ENCODE assay signal across 10 cellular contexts in the genomic region with DNA sequence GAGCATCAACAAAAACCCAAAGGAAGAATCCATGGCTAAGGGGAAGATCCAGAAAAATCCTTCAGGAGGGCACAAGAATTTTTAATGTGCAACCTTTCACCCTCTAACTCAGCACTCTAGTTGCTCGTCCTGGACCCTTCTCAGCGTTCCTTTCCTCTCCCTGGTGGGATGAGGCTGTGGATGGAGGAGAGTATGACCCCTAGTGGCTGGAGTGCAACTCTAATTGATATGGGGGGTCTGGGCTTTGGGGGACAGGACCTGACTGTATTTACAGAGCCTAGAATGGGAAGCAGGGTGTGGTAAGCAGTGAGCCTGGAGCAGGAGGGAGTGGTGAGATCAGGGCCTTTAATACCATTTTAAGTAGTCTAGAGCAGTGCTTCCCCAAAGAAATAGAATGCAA.
DNase-seq lines count a peak whose midpoint lies in the region; ATAC-seq, FAIRE-seq and TF ChIP-seq lines count a peak whose summit lies in the region.
"Had no signal": no experiment of that assay in that cellular context is flagged by ENCODE, and none has a peak within 500 bp of the region (broad histone marks: within the 10 kb centered on the region; RNA-seq: fewer than 3 reads in every experiment).

No MANE protein-coding gene starts in this region.

- no peaks in the 10 kb centered on the region for H3K9me3 Mint-ChIP-seq in memory B cell
- H3K9me3 Mint-ChIP-seq: activated T-cell treated with anti-CD3 and anti-CD28 coated beads, Interleukin-2, amount 50 U/mL, for 4 hours had no signal

- in situ Hi-C loops in K562 (cut with MboI): no loop called here

- DNase-seq in DND-41 (peak; percentile 13), K562 (ENCODE audit: extremely low read depth in 1 of 4, low spot score in 3 of 4) (peak; percentile 50 to 62 (median 56)), memory B cell (ENCODE audit: low spot score in 2 of 2) (no peak), T1000 (lab: John Stamatoyannopoulos, UW) (no peak), HCEC 1CT (no peak), NCI-H146 (lab: John Stamatoyannopoulos, UW) (no peak)
- DNase-seq in central memory CD4-positive, alpha-beta T cell: no peak
- DNase-seq: activated T-cell treated with anti-CD3 and anti-CD28 coated beads, Interleukin-2, amount 50 U/mL, for 4 hours; NCI-H526 had no signal

- H4K20me1 ChIP-seq in DND-41 (ENCODE audit: insufficient read depth, low read length) (no peaks in the 10 kb centered on the region), K562 (replicated peaks; ENCODE audit: control insufficient read depth, insufficient read depth, low read length) (no peaks in the 10 kb centered on the region)

- peak overlapping the region; percentile 56 for H3K27ac Mint-ChIP-seq in memory B cell

- peaks cover 14% of the 10 kb centered on the region for H3K4me1 Mint-ChIP-seq in memory B cell

- no peak overlapping the region for H2AFZ ChIP-seq in DND-41 (ENCODE audit: low read depth, low read length)
- H2AFZ ChIP-seq in K562 (ENCODE audit: low read depth, low read length): peak overlapping the region; percentile 61

- WGBS in K562 (ENCODE audit: insufficient coverage, low coverage, missing lambda C conversion rate): 8% methylated on average over 2 of the region's 2 CpGs

- intact Hi-C loops in K562 (cut with micrococcal nuclease): loop anchor here (5.0 kb wide), 1 partner anchor 168 kb away; no protein-coding TSS in a partner anchor

- TF ChIP-seq POLR2A in K562 (conservative IDR thresholded peaks at IDR 0.05): no peak

- H3K9ac ChIP-seq in DND-41 (ENCODE audit: low read depth, low read length) (no peak overlapping the region), K562 (ENCODE audit: insufficient read depth in 1 of 2, low read depth in 2 of 2, low read length in 2 of 2) (no peak overlapping the region)

- H3K27me3 ChIP-seq in DND-41 (ENCODE audit: insufficient read depth, low read length, poor library complexity): no peaks in the 10 kb centered on the region
- no peaks in the 10 kb centered on the region for H3K27me3 ChIP-seq in K562 (ENCODE audit: control insufficient read depth in 2 of 2, insufficient read depth in 2 of 2, low read length in 2 of 2)

- H3K4me1 ChIP-seq in DND-41 (ENCODE audit: insufficient read depth, low read length): peaks cover 6% of the 10 kb centered on the region
- peaks cover 6 to 19% of the 10 kb centered on the region in 2 experiments; a peak in 3 of 5 replicates for H3K4me1 ChIP-seq in K562 (replicated peaks in 1 of 2; ENCODE audit: control insufficient read depth in 2 of 2, insufficient read depth in 2 of 2, low read length in 2 of 2)

- H3K4me3 Mint-ChIP-seq in memory B cell: no peak overlapping the region
- H3K4me3 Mint-ChIP-seq: activated T-cell treated with anti-CD3 and anti-CD28 coated beads, Interleukin-2, amount 50 U/mL, for 4 hours had no signal

- H3K4me3 ChIP-seq in DND-41 (ENCODE audit: low read depth in 1 of 2, low read length in 2 of 2) (no peak overlapping the region), K562 (no peak overlapping the region)

- TF ChIP-seq EP300 in K562 (IDR thresholded peaks at IDR 0.05; ENCODE audit: low read length): no peak

- H3K9me3 ChIP-seq in DND-41 (ENCODE audit: insufficient read depth, low read length, severe bottlenecking) (no peaks in the 10 kb centered on the region), K562 (replicated peaks; ENCODE audit: control insufficient read depth, insufficient read depth, low read depth, low read length) (no peaks in the 10 kb centered on the region)

- peak; percentile 12 to 62; a peak in 2 of 4 replicates for TF ChIP-seq RAD21 in K562 (CRISPR knock-in tag; conservative IDR thresholded peaks at IDR 0.05 in 1 of 2, IDR thresholded peaks at IDR 0.05 in 1 of 2)

- no peak overlapping the region for H3K27ac ChIP-seq in DND-41 (ENCODE audit: low read length)
- no peak overlapping the region for H3K27ac ChIP-seq in K562 (ENCODE audit: extremely low read depth, low read depth, low read length)

- peak; percentile 58 for FAIRE-seq in K562 (lab: Jason Lieb, UNC)

- no peaks in the 10 kb centered on the region for H3K9me1 ChIP-seq in K562 (ENCODE audit: control insufficient read depth, insufficient read depth, low read length)

- BruUV-seq in K562 (replicated peaks; lab: Mats Ljungman, UMichigan): no TSS peak

- H3K27me3 Mint-ChIP-seq in memory B cell: peaks cover 4% of the 10 kb centered on the region

- TF ChIP-seq CTCF in DND-41 (IDR thresholded peaks at IDR 0.05; ENCODE audit: borderline replicate concordance, extremely low read depth, low read length, poor library complexity, severe bottlenecking) (peak; percentile 65), K562 (IDR thresholded peaks at IDR 0.05 in 2 of 3, conservative IDR thresholded peaks at IDR 0.05 in 1 of 3; ENCODE audit: insufficient read depth in 2 of 3, low read depth in 1 of 3, low read length in 3 of 3) (peak; percentile 56 to 69 (median 59))

- H3K36me3 ChIP-seq in DND-41 (ENCODE audit: insufficient read depth, low read length) (no peaks in the 10 kb centered on the region), K562 (ENCODE audit: control insufficient read depth, insufficient read depth, low read length) (no peaks in the 10 kb centered on the region)

- ATAC-seq in DND-41 (ENCODE audit: insufficient read depth, low read depth) (peak; percentile 64), HG03442 (IDR thresholded peaks at IDR 0.05; ENCODE audit: unreplicated experiment) (peak; percentile 70), K562 (peak; percentile 72), memory B cell (ENCODE audit: low read depth) (peak; percentile 49)
- ATAC-seq: activated T-cell treated with anti-CD3 and anti-CD28 coated beads, Interleukin-2, amount 50 U/mL, for 4 hours had no signal

- H3K36me3 Mint-ChIP-seq in memory B cell: peaks cover 1% of the 10 kb centered on the region

- CTCF ChIA-PET in K562 (lab: Yijun Ruan, JAX; ENCODE audit: low intra/inter-chr PET ratio): no interaction called here

- no peaks in the 10 kb centered on the region for H3K79me2 ChIP-seq in DND-41 (ENCODE audit: insufficient read depth, low read length)
- no peaks in the 10 kb centered on the region for H3K79me2 ChIP-seq in K562 (ENCODE audit: control insufficient read depth, insufficient read depth, low read length)

- H3K4me2 ChIP-seq in DND-41 (ENCODE audit: insufficient read depth, low read length) (no peak overlapping the region), K562 (ENCODE audit: insufficient read depth, low read length) (0 out of 2 replicates have a peak overlapping the region, but pooled peaks have one; percentile 19)

- POLR2A ChIA-PET in K562 (lab: Yijun Ruan, JAX): no interaction called here

TF ChIP-seq in K562, 482 proteins besides CTCF, POLR2A, EP300 and RAD21:
- TF ChIP-seq MAZ (CRISPR knock-in tag; conservative IDR thresholded peaks at IDR 0.05 in 1 of 2, IDR thresholded peaks at IDR 0.05 in 1 of 2) (0 out of 4 replicates have a peak, but pooled peaks of 1 of the 2 experiments have one; percentile 13), NFIC (IDR thresholded peaks at IDR 0.05) (no peak), ZNF124 (CRISPR knock-in tag; IDR thresholded peaks at IDR 0.05) (no peak), GABPA (tag; conservative IDR thresholded peaks at IDR 0.05; ENCODE audit: low read depth) (no peak), PYGO2 (tag; IDR thresholded peaks at IDR 0.05) (no peak), ZNF444 (CRISPR knock-in tag; IDR thresholded peaks at IDR 0.05) (no peak), RBM17 (IDR thresholded peaks at IDR 0.05; ENCODE audit: borderline replicate concordance, low read depth, low read length) (no peak), ZBTB7A (IDR thresholded peaks at IDR 0.05; ENCODE audit: borderline replicate concordance, control insufficient read depth, low read depth, low read length) (peak; percentile 48; the same call in 1 of the 2 replicates), KAT2B (IDR thresholded peaks at IDR 0.05; ENCODE audit: low read depth, low read length) (no peak), GABPB2 (CRISPR knock-in tag; conservative IDR thresholded peaks at IDR 0.05) (no peak), BRD9 (IDR thresholded peaks at IDR 0.05; ENCODE audit: low read depth, partially characterized antibody) (no peak)
- TF ChIP-seq, protein P1, sequence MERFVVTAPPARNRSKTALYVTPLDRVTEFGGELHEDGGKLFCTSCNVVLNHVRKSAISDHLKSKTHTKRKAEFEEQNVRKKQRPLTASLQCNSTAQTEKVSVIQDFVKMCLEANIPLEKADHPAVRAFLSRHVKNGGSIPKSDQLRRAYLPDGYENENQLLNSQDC (CRISPR knock-in tag; IDR thresholded peaks at IDR 0.05): no peak
- TF ChIP-seq, protein P2, sequence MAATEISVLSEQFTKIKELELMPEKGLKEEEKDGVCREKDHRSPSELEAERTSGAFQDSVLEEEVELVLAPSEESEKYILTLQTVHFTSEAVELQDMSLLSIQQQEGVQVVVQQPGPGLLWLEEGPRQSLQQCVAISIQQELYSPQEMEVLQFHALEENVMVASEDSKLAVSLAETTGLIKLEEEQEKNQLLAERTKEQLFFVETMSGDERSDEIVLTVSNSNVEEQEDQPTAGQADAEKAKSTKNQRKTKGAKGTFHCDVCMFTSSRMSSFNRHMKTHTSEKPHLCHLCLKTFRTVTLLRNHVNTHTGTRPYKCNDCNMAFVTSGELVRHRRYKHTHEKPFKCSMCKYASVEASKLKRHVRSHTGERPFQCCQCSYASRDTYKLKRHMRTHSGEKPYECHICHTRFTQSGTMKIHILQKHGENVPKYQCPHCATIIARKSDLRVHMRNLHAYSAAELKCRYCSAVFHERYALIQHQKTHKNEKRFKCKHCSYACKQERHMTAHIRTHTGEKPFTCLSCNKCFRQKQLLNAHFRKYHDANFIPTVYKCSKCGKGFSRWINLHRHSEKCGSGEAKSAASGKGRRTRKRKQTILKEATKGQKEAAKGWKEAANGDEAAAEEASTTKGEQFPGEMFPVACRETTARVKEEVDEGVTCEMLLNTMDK (IDR thresholded peaks at IDR 0.05; ENCODE audit: borderline replicate concordance, insufficient read depth, low read depth, low read length, poor library complexity, severe bottlenecking): peak; percentile 3
- TF ChIP-seq, protein P3, sequence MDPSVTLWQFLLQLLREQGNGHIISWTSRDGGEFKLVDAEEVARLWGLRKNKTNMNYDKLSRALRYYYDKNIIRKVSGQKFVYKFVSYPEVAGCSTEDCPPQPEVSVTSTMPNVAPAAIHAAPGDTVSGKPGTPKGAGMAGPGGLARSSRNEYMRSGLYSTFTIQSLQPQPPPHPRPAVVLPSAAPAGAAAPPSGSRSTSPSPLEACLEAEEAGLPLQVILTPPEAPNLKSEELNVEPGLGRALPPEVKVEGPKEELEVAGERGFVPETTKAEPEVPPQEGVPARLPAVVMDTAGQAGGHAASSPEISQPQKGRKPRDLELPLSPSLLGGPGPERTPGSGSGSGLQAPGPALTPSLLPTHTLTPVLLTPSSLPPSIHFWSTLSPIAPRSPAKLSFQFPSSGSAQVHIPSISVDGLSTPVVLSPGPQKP (CRISPR knock-in tag; IDR thresholded peaks at IDR 0.05): no peak
TF ChIP-seq in K562: peak in this region for 3.

Comparison
In these comparisons a context has a peak if more than half of its experiments do, and no peak if none do; other contexts are left out.
1. DNase-seq: peak in DND-41 (single experiment) and K562 (4 of 4); none in memory B cell (0 of 2), T1000 (single experiment), HCEC 1CT (single experiment), NCI-H146 (single experiment) and central memory CD4-positive, alpha-beta T cell (single experiment).
2. Peak in every context shown above with its lines, with median percentiles within 50 percentile points of each other: ATAC-seq.